Comparison of ENCODE assay signal across 8 cellular contexts in the genomic region with DNA sequence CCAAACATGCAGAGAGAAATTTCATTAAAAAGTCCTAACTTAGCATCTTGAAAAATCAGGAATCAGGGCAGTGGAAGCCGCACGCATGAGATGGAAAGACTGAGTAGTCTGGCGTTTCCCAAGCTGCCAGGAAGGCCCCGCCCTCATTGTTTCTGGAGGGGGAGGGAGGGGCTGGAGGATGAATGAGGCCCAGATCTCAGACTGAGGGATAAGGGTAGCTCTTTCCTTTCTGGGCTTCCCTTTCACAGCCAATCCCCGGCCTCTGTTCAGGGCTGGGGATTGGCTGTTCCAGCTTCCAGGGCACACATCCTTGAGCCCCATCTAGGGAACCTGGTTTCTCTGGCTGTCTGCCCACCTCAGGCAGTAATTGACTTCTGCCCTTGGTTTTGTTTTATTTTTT. TPM values are rescaled to one million over a fixed set of nuclear protein-coding genes. Genes with fewer than 3 reads are reported as not detected.
DNase-seq lines count a peak whose midpoint lies in the region; ATAC-seq and TF ChIP-seq lines count a peak whose summit lies in the region.

No MANE protein-coding gene starts in this region.

- H3K4me3 ChIP-seq in BJ (ENCODE audit: low read depth, low read length) (no peak overlapping the region), mammary epithelial cell (replicated peaks in 1 of 3; ENCODE audit: insufficient read depth in 1 of 3, low read depth in 2 of 3, low read length in 3 of 3) (no peak overlapping the region), aorta (ENCODE audit: low read length in 2 of 2) (no peak overlapping the region)

- no peaks in the 10 kb centered on the region for H4K20me1 ChIP-seq in mammary epithelial cell (ENCODE audit: insufficient read depth, low read length)

- H3K4me1 ChIP-seq in mammary epithelial cell (ENCODE audit: insufficient read depth, low read length) (peaks cover 6% of the 10 kb centered on the region), aorta (ENCODE audit: control insufficient read depth in 1 of 2, insufficient read depth in 2 of 2, low read length in 2 of 2) (no peaks in the 10 kb centered on the region)

- no peaks in the 10 kb centered on the region for H3K9me3 ChIP-seq in mammary epithelial cell (replicated peaks; ENCODE audit: insufficient read depth, low read length)
- H3K9me3 ChIP-seq in aorta (ENCODE audit: control insufficient read depth, low read length), result no peaks in the 10 kb centered on the region

- CTCF ChIA-PET in BJ (lab: Yijun Ruan, JAX) (interaction anchor here (6.0 kb wide), 1 partner anchor 81 kb away, joined by 61 read pairs; no protein-coding TSS in a partner anchor), mammary epithelial cell (lab: Charles Lee; ENCODE audit: low non-redundant PET) (interaction anchor here (0.5 kb wide), 1 partner anchor 355 kb away, joined by 3 read pairs; no protein-coding TSS in a partner anchor)

- ATAC-seq in aorta (ENCODE audit: low FRiP score) (peak; percentile 86), HG02763 (IDR thresholded peaks at IDR 0.05; ENCODE audit: unreplicated experiment) (no peak)

- in situ Hi-C loops in mammary epithelial cell (cut with MboI; ENCODE audit: low sequenced_read_pairs in 2 of 2), result loop anchor here in 1 of 2 donors (5.0 kb wide), 1 partner anchor 81 kb away; no protein-coding TSS in a partner anchor

- DNase-seq in BJ (ENCODE audit: low read depth) (peak; percentile 77), NCI-H1105 (lab: John Stamatoyannopoulos, UW) (peak; percentile 81), mammary epithelial cell (peak; percentile 63), left kidney (ENCODE audit: low read depth, low spot score) (peak; percentile 80), aorta (peak; percentile 92 to 93), Ammon's horn (ENCODE audit: low spot score) (no peak)
- no peak for DNase-seq in stimulated activated CD4-positive, alpha-beta T cell treated with anti-CD3 and anti-CD28 coated beads, Interleukin-2, amount 100 ng/mL, for 48 hours

- H3K79me2 ChIP-seq in mammary epithelial cell (ENCODE audit: insufficient read depth, low read length), result peaks cover 17% of the 10 kb centered on the region

- POLR2A ChIA-PET in BJ (lab: Charles Lee), result interaction anchor here (0.6 to 0.8 kb wide), 4 partner anchors 20 to 65 kb away, joined by 3 to 4 read pairs (median 3); a partner anchor contains a TSS

- H3K9ac ChIP-seq in mammary epithelial cell (ENCODE audit: insufficient read depth, low read length), result no peak overlapping the region

- H3K36me3 ChIP-seq in BJ (ENCODE audit: control insufficient read depth, insufficient read depth, low read length) (peaks cover 16% of the 10 kb centered on the region), mammary epithelial cell (ENCODE audit: insufficient read depth, low read length) (peaks cover 14% of the 10 kb centered on the region), aorta (ENCODE audit: control insufficient read depth in 1 of 2, insufficient read depth in 2 of 2, low read length in 1 of 2) (peaks cover 0 to 5% of the 10 kb centered on the region in 2 donors)

- WGBS in mammary epithelial cell (ENCODE audit: low coverage, missing lambda C conversion rate), result 14% methylated on average over 4 of the region's 5 CpGs
- 2 to 3% methylated on average over 5 of the region's 5 CpGs for WGBS in aorta, 2 donors

- H3K27me3 ChIP-seq in BJ (ENCODE audit: control insufficient read depth, insufficient read depth, low read length) (no peaks in the 10 kb centered on the region), mammary epithelial cell (ENCODE audit: insufficient read depth, low read length) (no peaks in the 10 kb centered on the region), aorta (ENCODE audit: control insufficient read depth in 1 of 2, insufficient read depth in 2 of 2, low read length in 1 of 2) (no peaks in the 10 kb centered on the region)

- no peak overlapping the region for H2AFZ ChIP-seq in mammary epithelial cell (ENCODE audit: low read depth, low read length)

- H3K4me2 ChIP-seq in mammary epithelial cell (ENCODE audit: insufficient read depth, low read depth, low read length), result no peak overlapping the region

- no TSS peak for BruUV-seq in mammary epithelial cell (replicated peaks; lab: Mats Ljungman, UMichigan)

- TF ChIP-seq CTCF in BJ (IDR thresholded peaks at IDR 0.05; ENCODE audit: insufficient read depth, low read depth, low read length) (no peak), mammary epithelial cell (conservative IDR thresholded peaks at IDR 0.05 in 1 of 2, IDR thresholded peaks at IDR 0.05 in 1 of 2; ENCODE audit: extremely low read depth in 1 of 2, insufficient read depth in 1 of 2, low read depth in 1 of 2, low read length in 2 of 2) (no peak)

- intact Hi-C loops in mammary epithelial cell (cut with micrococcal nuclease) (loop anchor here (5.0 kb wide), 1 partner anchor 301 kb away; no protein-coding TSS in a partner anchor), aorta (cut with DNase I) (loop anchor here in 1 of 2 donors (5.0 kb wide), 1 partner anchor 49 kb away; no protein-coding TSS in a partner anchor)

- H3K27ac ChIP-seq in mammary epithelial cell (ENCODE audit: insufficient read depth, low read depth, low read length) (no peak overlapping the region), aorta (ENCODE audit: low read depth in 1 of 2, low read length in 2 of 2) (peak overlapping the region in 1 of 2 donors; percentile 71)

- dilution Hi-C loops in mammary epithelial cell (cut with HindIII; ENCODE audit: low sequenced_read_pairs), result no loop called here

RNA-seq across cellular contexts. Expression of a gene that starts 7.3 kb away (rescaled TPM):
- polyA plus RNA-seq in BJ (2011; rRNA removed) (220 and 276 TPM in 2 replicates), mammary epithelial cell (190 TPM), aorta (100 to 1,000 TPM; 107 to 172 TPM)
- 85.7 and 188 TPM in 2 replicates for polyA minus RNA-seq in BJ (2011; rRNA and poly(A)+ RNA removed)
- total RNA-seq in mammary epithelial cell (100 to 1,000 TPM in 1 of 2 donors, 10 to 100 TPM in 1; 37.3 to 109 TPM), aorta (10 to 100 TPM; 57.8 to 58.1 TPM)
- 178 TPM for polyA minus RNA-seq in mammary epithelial cell

RNA-seq across cellular contexts. Expression of a gene that starts 13.7 kb away (rescaled TPM):
- polyA plus RNA-seq in BJ (2011; rRNA removed) (4.0 and 5.7 TPM in 2 replicates), mammary epithelial cell (1.3 TPM), aorta (1 to 10 TPM; 2.5 to 3.1 TPM)
- polyA minus RNA-seq in BJ (2011; rRNA and poly(A)+ RNA removed), result 7.2 and 8.6 TPM in 2 replicates
- total RNA-seq in mammary epithelial cell (1 to 10 TPM; 3.2 to 5.4 TPM), aorta (10 to 100 TPM; 11.2 to 12.1 TPM)
- 1.8 TPM for polyA minus RNA-seq in mammary epithelial cell

RNA-seq across cellular contexts. Expression of a gene that starts 17.2 kb away (rescaled TPM):
- polyA plus RNA-seq in BJ (2011; rRNA removed), result 28.4 and 42.1 TPM in 2 replicates
- polyA minus RNA-seq in BJ (2011; rRNA and poly(A)+ RNA removed), result 17.5 and 26.0 TPM in 2 replicates
- total RNA-seq in mammary epithelial cell, result 10 to 100 TPM; 29.0 to 36.7 TPM
- 32.6 TPM for polyA plus RNA-seq in mammary epithelial cell
- 23.5 TPM for polyA minus RNA-seq in mammary epithelial cell
- total RNA-seq in aorta, result 10 to 100 TPM; 25.5 to 44.6 TPM
- 10 to 100 TPM in 1 of 2 donors, 1 to 10 TPM in 1; 5.8 to 66.5 TPM for polyA plus RNA-seq in aorta

Comparison
In these comparisons a context has a peak if more than half of its experiments do, and no peak if none do; other contexts are left out.
1. DNase-seq: peak in BJ (single experiment), NCI-H1105 (single experiment), mammary epithelial cell (single experiment), left kidney (single experiment) and aorta (2 of 2); none in Ammon's horn (single experiment) and stimulated activated CD4-positive, alpha-beta T cell treated with anti-CD3 and anti-CD28 coated beads, Interleukin-2, amount 100 ng/mL, for 48 hours (0 of 2).